25 cellular contexts compared by ENCODE assay signal in the genomic region with DNA sequence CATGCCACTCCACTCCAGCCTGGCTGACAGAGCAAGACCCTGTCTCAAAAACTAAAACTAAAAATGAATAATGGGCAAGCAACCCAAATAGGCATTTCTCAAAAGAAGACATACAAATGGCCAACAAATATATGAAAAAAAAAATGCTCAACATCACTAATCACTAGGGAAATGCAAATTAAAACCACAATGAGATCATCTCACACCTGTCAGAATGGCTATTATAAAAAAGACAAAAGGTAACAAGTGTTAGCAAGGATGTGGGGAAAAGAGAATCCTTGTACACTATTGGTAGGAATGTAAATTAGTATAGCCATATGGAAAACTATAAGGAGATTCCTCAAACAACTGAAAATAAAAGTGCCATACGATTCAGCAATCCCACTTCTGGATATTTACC. TPM values are rescaled to one million over a fixed set of nuclear protein-coding genes. Genes with fewer than 3 reads are reported as not detected.
DNase-seq lines count a peak whose midpoint lies in the region; ATAC-seq, FAIRE-seq and TF ChIP-seq lines count a peak whose summit lies in the region.
"Had no signal": no experiment of that assay in that cellular context is flagged by ENCODE, and none has a peak within 500 bp of the region (broad histone marks: within the 10 kb centered on the region; RNA-seq: fewer than 3 reads in every experiment).

No MANE protein-coding gene starts in this region.

- H3K4me3 ChIP-seq in left ventricle myocardium inferior (no peak overlapping the region), GM12878 (no peak overlapping the region), right lobe of liver (no peak overlapping the region), Caco-2 (ENCODE audit: low read depth, low read length) (no peak overlapping the region)
- H3K4me3 ChIP-seq: A549; BLaER1 treated with 17β-estradiol and CSF1 and Interleukin-3, amounts not matched to agents 10 nM and 100 nM; GM23248 had no signal

- TF ChIP-seq EP300 in GM12878 (IDR thresholded peaks at IDR 0.05; ENCODE audit: borderline replicate concordance in 1 of 2, control insufficient read depth in 1 of 2, low read depth in 2 of 2, low read length in 2 of 2), result no peak

- TF ChIP-seq CTCF in left ventricle myocardium inferior (IDR thresholded peaks at IDR 0.05; ENCODE audit: borderline replicate concordance) (no peak), GM12878 (IDR thresholded peaks at IDR 0.05 in 2 of 3, conservative IDR thresholded peaks at IDR 0.05 in 1 of 3; ENCODE audit: control insufficient read depth in 2 of 3, extremely low read depth in 1 of 3, insufficient read depth in 1 of 3, low read depth in 3 of 3, low read length in 3 of 3) (no peak), right lobe of liver (IDR thresholded peaks at IDR 0.05) (no peak), Caco-2 (IDR thresholded peaks at IDR 0.05; ENCODE audit: insufficient read depth in 1 of 2, low read depth in 1 of 2, low read length in 1 of 2, severe bottlenecking in 1 of 2, unreplicated experiment in 1 of 2) (no peak)

- no TSS peak for BruUV-seq in GM12878 (replicated peaks; lab: Mats Ljungman, UMichigan)
- BruUV-seq in Caco-2 (replicated peaks; lab: Mats Ljungman, UMichigan), result no TSS peak

- no peak for TF ChIP-seq POLR2A in GM12878 (IDR thresholded peaks at IDR 0.05; ENCODE audit: low read depth, low read length)
- TF ChIP-seq POLR2A in right lobe of liver (IDR thresholded peaks at IDR 0.05), result no peak

- H3K4me1 ChIP-seq in left ventricle myocardium inferior (peaks cover 18% of the 10 kb centered on the region), GM12878 (ENCODE audit: control insufficient read depth, insufficient read depth, low read length) (no peaks in the 10 kb centered on the region), right lobe of liver (peaks cover 0 to 37% (median 9%) of the 10 kb centered on the region in 4 donors), Caco-2 (0 out of 2 replicates have a peak, but pooled peaks cover 7% of the 10 kb centered on the region)
- H3K4me1 ChIP-seq: A549; BE2C; BLaER1 treated with 17β-estradiol and CSF1 and Interleukin-3, amounts not matched to agents 10 nM and 100 nM had no signal

- peaks cover 3% of the 10 kb centered on the region for H3K27me3 Mint-ChIP-seq in Caco-2 (ENCODE audit: insufficient read depth, unreplicated experiment)

- no peak for ATAC-seq in Right ventricle myocardium inferior
- peak; percentile 25; the same call in 2 of the 3 replicates for ATAC-seq in GM12878
- ATAC-seq in right lobe of liver, result no peak
- ATAC-seq in HG03159 (IDR thresholded peaks at IDR 0.05; ENCODE audit: unreplicated experiment), result no peak
- ATAC-seq: A549 had no signal

- POLR2A ChIA-PET in GM12878 (lab: Charles Lee), result no interaction called here
- POLR2A ChIA-PET in Caco-2 (lab: Charles Lee), result no interaction called here

- no peak for DNase-seq in left ventricle myocardium inferior
- DNase-seq in Right ventricle myocardium inferior (ENCODE audit: missing footprints), result no peak
- DNase-seq in GM12878 (ENCODE audit: low read depth, low spot score), result no peak
- no peak for DNase-seq in right lobe of liver
- no peak for DNase-seq in Caco-2
- DNase-seq in kidney glomerular epithelial cell (lab: John Stamatoyannopoulos, UW), result no peak
- DNase-seq: 8988T; ACHN; AML-193; BE2C; Calu3; CD4-positive, alpha-beta T cell; CD8-positive, alpha-beta memory T cell; DMS53; DMS79 treated with DMSO at 0.1 percent for 48 hours; GF-D8; GM23248; H7; HCEC 1CT had no signal

- H3K27ac ChIP-seq in left ventricle myocardium inferior (replicated peaks) (peak overlapping the region; percentile 34), GM12878 (ENCODE audit: control insufficient read depth, insufficient read depth) (no peak overlapping the region), right lobe of liver (peak overlapping the region in 2 of 3 donors; percentile 53 to 67)
- H3K27ac ChIP-seq: A549; BLaER1 treated with 17β-estradiol and CSF1 and Interleukin-3, amounts not matched to agents 10 nM and 100 nM; GM23248 had no signal

- H3K9me3 ChIP-seq in left ventricle myocardium inferior (replicated peaks) (peaks cover 13% of the 10 kb centered on the region), GM12878 (replicated peaks; ENCODE audit: control insufficient read depth, insufficient read depth, low read length) (peaks cover 2% of the 10 kb centered on the region; the same call in 2 of the 3 replicates), right lobe of liver (no peaks in the 10 kb centered on the region), Caco-2 (0 out of 2 replicates have a peak, but pooled peaks cover 3% of the 10 kb centered on the region)
- H3K9me3 ChIP-seq: BE2C had no signal

- H3K9ac ChIP-seq in GM12878 (ENCODE audit: control insufficient read depth, insufficient read depth, low read length), result no peak overlapping the region
- H3K9ac ChIP-seq: BLaER1 treated with 17β-estradiol and CSF1 and Interleukin-3, amounts not matched to agents 10 nM and 100 nM; GM23248 had no signal

- H3K9me3 Mint-ChIP-seq in Caco-2 (ENCODE audit: unreplicated experiment), result peaks cover 9% of the 10 kb centered on the region
- H3K9me3 Mint-ChIP-seq: CD4-positive, alpha-beta T cell had no signal

- WGBS in GM12878 (ENCODE audit: insufficient coverage, insufficient replicate concordance, low lambda C conversion rate, missing lambda C conversion rate), result 0% methylated on average over 1 of the region's 1 CpG
- WGBS in right lobe of liver (ENCODE audit: insufficient coverage, low coverage, low lambda C conversion rate, missing lambda C conversion rate), result 13% methylated on average over 1 of the region's 1 CpG

- H3K27me3 ChIP-seq in left ventricle myocardium inferior (ENCODE audit: low read depth) (peaks cover 9% of the 10 kb centered on the region), GM12878 (replicated peaks in 1 of 2; ENCODE audit: control insufficient read depth in 2 of 2, insufficient read depth in 2 of 2, low read length in 1 of 2) (no peaks in the 10 kb centered on the region), right lobe of liver (no peaks in the 10 kb centered on the region), Caco-2 (replicated peaks; ENCODE audit: control insufficient read depth, insufficient read depth, low read length) (no peaks in the 10 kb centered on the region)
- H3K27me3 ChIP-seq: BLaER1 treated with 17β-estradiol and CSF1 and Interleukin-3, amounts not matched to agents 10 nM and 100 nM had no signal

- no peak for FAIRE-seq in GM12878 (lab: Jason Lieb, UNC)
- FAIRE-seq: A549, GM12892, H1 had no signal

- intact Hi-C loops in left ventricle myocardium inferior (cut with micrococcal nuclease) (no loop called here), Right ventricle myocardium inferior (cut with DNase I) (no loop called here), GM12878 (cut with micrococcal nuclease; ENCODE audit: unreplicated experiment) (no loop called here), right lobe of liver (cut with DNase I) (no loop called here), Caco-2 (cut with micrococcal nuclease; ENCODE audit: unreplicated experiment) (no loop called here)

- H3K36me3 Mint-ChIP-seq in Caco-2 (ENCODE audit: insufficient read depth, unreplicated experiment), result no peaks in the 10 kb centered on the region
- H3K36me3 Mint-ChIP-seq: CD14-positive monocyte had no signal

- H3K4me3 Mint-ChIP-seq in Caco-2 (ENCODE audit: unreplicated experiment), result no peak overlapping the region
- H3K4me3 Mint-ChIP-seq: CD14-positive monocyte; CD4-positive, alpha-beta T cell; CD8-positive, alpha-beta memory T cell had no signal

- CTCF ChIA-PET in GM12878 (lab: Yijun Ruan, JAX) (interaction anchor here (1.2 to 2.0 kb wide), 2 partner anchors 11 to 48 kb away, joined by 3 to 11 read pairs; no protein-coding TSS in a partner anchor), Caco-2 (lab: Charles Lee) (interaction anchor here (1.5 kb wide), 1 partner anchor 11 kb away, joined by 5 read pairs; no protein-coding TSS in a partner anchor)

- H3K4me2 ChIP-seq in GM12878 (ENCODE audit: control insufficient read depth, insufficient read depth), result no peak overlapping the region
- H3K4me2 ChIP-seq: A549; BLaER1 treated with 17β-estradiol and CSF1 and Interleukin-3, amounts not matched to agents 10 nM and 100 nM had no signal

- H4K20me1 ChIP-seq in GM12878 (ENCODE audit: control insufficient read depth, insufficient read depth), result no peaks in the 10 kb centered on the region
- H4K20me1 ChIP-seq: BLaER1 treated with 17β-estradiol and CSF1 and Interleukin-3, amounts not matched to agents 10 nM and 100 nM had no signal

- no peak for TF ChIP-seq RAD21 in GM12878 (IDR thresholded peaks at IDR 0.05; ENCODE audit: insufficient read depth, low read depth, low read length)

- no peak overlapping the region for H2AFZ ChIP-seq in GM12878 (ENCODE audit: control insufficient read depth, low read depth, low read length)
- H2AFZ ChIP-seq: GM23248 had no signal

- in situ Hi-C loops in GM12878 (cut with MboI), result no loop called here

- peaks cover 7% of the 10 kb centered on the region for H3K4me1 Mint-ChIP-seq in Caco-2 (ENCODE audit: low read depth, unreplicated experiment)
- H3K4me1 Mint-ChIP-seq: CD14-positive monocyte; CD8-positive, alpha-beta memory T cell had no signal

- SMC1A ChIA-PET in GM12878 (lab: Charles Lee; ENCODE audit: uncharacterized antibody, unreplicated experiment), result no interaction called here

- H3K79me2 ChIP-seq in GM12878 (ENCODE audit: control insufficient read depth, insufficient read depth, low read length), result no peaks in the 10 kb centered on the region

- RAD21 ChIA-PET in GM12878 (lab: Charles Lee; ENCODE audit: unreplicated experiment), result interaction anchor here (1.1 kb wide), 1 partner anchor 8 kb away, joined by 3 read pairs; no protein-coding TSS in a partner anchor

- H3K27ac Mint-ChIP-seq in Caco-2 (ENCODE audit: unreplicated experiment), result no peak overlapping the region
- H3K27ac Mint-ChIP-seq: CD14-positive monocyte; CD4-positive, alpha-beta T cell had no signal

- H3K36me3 ChIP-seq in left ventricle myocardium inferior, result no peaks in the 10 kb centered on the region
- no peaks in the 10 kb centered on the region for H3K36me3 ChIP-seq in GM12878 (ENCODE audit: control insufficient read depth in 2 of 2, insufficient read depth in 2 of 2, low read length in 1 of 2)
- no peaks in the 10 kb centered on the region for H3K36me3 ChIP-seq in right lobe of liver
- H3K36me3 ChIP-seq in Caco-2 (ENCODE audit: control insufficient read depth, insufficient read depth, low read length), result no peaks in the 10 kb centered on the region
- H3K36me3 ChIP-seq: BE2C; BLaER1 treated with 17β-estradiol and CSF1 and Interleukin-3, amounts not matched to agents 10 nM and 100 nM had no signal

RNA-seq across cellular contexts. Expression of a gene that starts 7.1 kb away (rescaled TPM):
- 8.2 TPM for total RNA-seq in left ventricle myocardium inferior
- 7.2 TPM for total RNA-seq in Right ventricle myocardium inferior
- total RNA-seq in GM12878 (2013; cell fraction: nucleolus; rRNA removed), result 9.9 and 10.9 TPM in 2 replicates
- 8.2 and 10.0 TPM in 2 replicates for total RNA-seq in GM12878 (2014; rRNA removed)
- 9.3 and 9.6 TPM in 2 replicates for total RNA-seq in GM12878 (2014; rRNA removed; fragmentation: Illumina TruSeq; extraction: Trizol)
- total RNA-seq in GM12878 (2021), result 12.5 and 13.5 TPM in 2 replicates
- 1.9 TPM for polyA plus RNA-seq in GM12878 (2011; ENCODE audit: low read depth)
- polyA plus RNA-seq in GM12878 (2011; rRNA removed), result 8.4 and 9.0 TPM in 2 replicates
- 2.5 and 3.1 TPM in 2 replicates for polyA plus RNA-seq in GM12878 (2011; cell fraction: cytosol; rRNA removed)
- polyA plus RNA-seq in GM12878 (2011; cell fraction: nucleus; rRNA removed), result 2.5 and 3.9 TPM in 2 replicates
- 2.1 and 3.8 TPM in 2 replicates for polyA plus RNA-seq in GM12878 (2012)
- polyA plus RNA-seq in GM12878 (2014; fragmentation: Illumina TruSeq; extraction: Trizol), result 7.3 and 8.4 TPM in 2 replicates
- polyA plus RNA-seq in GM12878 (2014; fragmentation: Nextera tagmentation; extraction: Ambion mirVana), result 10 to 100 TPM in 1 of 2 experiments, 1 to 10 TPM in 1; 5.7 to 15.6 TPM
- polyA plus RNA-seq in GM12878 (2014; rRNA removed), result 3.4 and 4.7 TPM in 2 replicates
- polyA plus RNA-seq in GM12878 (2016; fragmentation: Nextera tagmentation; extraction: Ambion mirVana), result 10 to 100 TPM; 24.0 to 24.6 TPM
- 8.1 and 14.8 TPM in 2 replicates for polyA minus RNA-seq in GM12878 (2011; rRNA and poly(A)+ RNA removed)
- polyA minus RNA-seq in GM12878 (2011; cell fraction: cytosol; rRNA and poly(A)+ RNA removed), result 10.0 and 10.1 TPM in 2 replicates
- polyA minus RNA-seq in GM12878 (2011; cell fraction: nucleus; rRNA and poly(A)+ RNA removed), result 3.3 and 5.6 TPM in 2 replicates
- 1 to 10 TPM; 3.4 to 7.3 (median 5.7) TPM for total RNA-seq in right lobe of liver
- total RNA-seq in Caco-2 (2022), result 6.8 and 7.1 TPM in 2 replicates
